ENCODE assay signal across 8 cellular contexts in genomic region chr19:45882652-45883585, GRCh38. TPM values are rescaled to one million over a fixed set of nuclear protein-coding genes. Genes with fewer than 3 reads are reported as not detected.
DNase-seq lines count a peak whose midpoint lies in the region; ATAC-seq and TF ChIP-seq lines count a peak whose summit lies in the region.

No MANE protein-coding gene starts in this region.

- peaks cover 35% of the 10 kb centered on the region for H3K4me1 ChIP-seq in testis

- no peak for ATAC-seq in HG02973 (IDR thresholded peaks at IDR 0.05; ENCODE audit: unreplicated experiment)

- peaks cover 4% of the 10 kb centered on the region for H3K36me3 Mint-ChIP-seq in activated naive CD4-positive, alpha-beta T cell treated with anti-CD3 and anti-CD28 coated beads, Interleukin-2, amount 10 ng/mL, durations not matched to agents 7 days and 5 days
- H3K36me3 Mint-ChIP-seq in osteocyte (ENCODE audit: unreplicated experiment) = peaks cover 5% of the 10 kb centered on the region

- peak overlapping the region; percentile 65 for H3K4me3 Mint-ChIP-seq in activated naive CD4-positive, alpha-beta T cell treated with anti-CD3 and anti-CD28 coated beads, Interleukin-2, amount 10 ng/mL, durations not matched to agents 7 days and 5 days
- peak overlapping the region; percentile 69 for H3K4me3 Mint-ChIP-seq in osteocyte (ENCODE audit: unreplicated experiment)

- H3K27ac Mint-ChIP-seq in activated naive CD4-positive, alpha-beta T cell treated with anti-CD3 and anti-CD28 coated beads, Interleukin-2, amount 10 ng/mL, durations not matched to agents 7 days and 5 days = peak overlapping the region; percentile 43
- H3K27ac Mint-ChIP-seq in osteocyte (ENCODE audit: unreplicated experiment) = peak overlapping the region; percentile 57

- H3K4me3 ChIP-seq in GM12864 (ENCODE audit: low read depth, low read length) (no peak overlapping the region), SK-N-MC (peak overlapping the region; percentile 82), testis (peak overlapping the region in 1 of 2 donors; percentile 18)

- TF ChIP-seq POLR2A in testis (IDR thresholded peaks at IDR 0.05) = no peak

- peaks cover 44% of the 10 kb centered on the region for H3K4me1 Mint-ChIP-seq in activated naive CD4-positive, alpha-beta T cell treated with anti-CD3 and anti-CD28 coated beads, Interleukin-2, amount 10 ng/mL, durations not matched to agents 7 days and 5 days
- peaks cover 27% of the 10 kb centered on the region for H3K4me1 Mint-ChIP-seq in osteocyte (ENCODE audit: unreplicated experiment)

- CTCF ChIA-PET in activated naive CD4-positive, alpha-beta T cell treated with anti-CD3 and anti-CD28 coated beads, Interleukin-2, amount 10 ng/mL, durations not matched to agents 7 days and 5 days (lab: Charles Lee) = interaction anchor here (1.1 to 5.3 kb wide), 8 partner anchors 12 to 135 kb away, joined by 4 to 58 read pairs (median 9); partner anchors contain the start of genes FOXA3, MYPOP, SIX5 and SYMPK

- H3K9me3 ChIP-seq in SK-N-MC (ENCODE audit: low read depth, low read length) = no peaks in the 10 kb centered on the region
- no peaks in the 10 kb centered on the region for H3K9me3 ChIP-seq in testis

- DNase-seq in GM12864 (ENCODE audit: low read depth) (peak; percentile 49), KG1 (lab: John Stamatoyannopoulos, UW) (peak; percentile 65), SK-N-MC (ENCODE audit: low read depth, low spot score) (peak; percentile 66), glomerular visceral epithelial cell (ENCODE audit: extremely low spot score) (peak; percentile 90), osteocyte (ENCODE audit: extremely low spot score, unreplicated experiment) (peak; percentile 94), testis (peak; percentile 89)
- peak; percentile 89 for DNase-seq in activated naive CD4-positive, alpha-beta T cell treated with anti-CD3 and anti-CD28 coated beads, Interleukin-2, amount 10 ng/mL, durations not matched to agents 7 days and 5 days

- no peaks in the 10 kb centered on the region for H3K9me3 Mint-ChIP-seq in activated naive CD4-positive, alpha-beta T cell treated with anti-CD3 and anti-CD28 coated beads, Interleukin-2, amount 10 ng/mL, durations not matched to agents 7 days and 5 days
- H3K9me3 Mint-ChIP-seq in osteocyte (ENCODE audit: unreplicated experiment) = no peaks in the 10 kb centered on the region

- no peaks in the 10 kb centered on the region for H3K36me3 ChIP-seq in SK-N-MC (ENCODE audit: insufficient read depth, low read length)
- H3K36me3 ChIP-seq in testis (ENCODE audit: low read depth, missing control alignments) = no peaks in the 10 kb centered on the region

- intact Hi-C loops in testis (cut with DNase I; ENCODE audit: low total_unique reads) = loop anchor here (10.0 kb wide), 1 partner anchor 108 kb away; no protein-coding TSS in a partner anchor

- TF ChIP-seq CTCF in GM12864 (IDR thresholded peaks at IDR 0.05; ENCODE audit: low read depth, low read length, missing control alignments) (peak; percentile 98), osteocyte (IDR thresholded peaks at IDR 0.05) (peak; percentile 96), testis (IDR thresholded peaks at IDR 0.05) (peak; percentile 71 to 82 (median 81))

- H3K27me3 Mint-ChIP-seq in activated naive CD4-positive, alpha-beta T cell treated with anti-CD3 and anti-CD28 coated beads, Interleukin-2, amount 10 ng/mL, durations not matched to agents 7 days and 5 days = peaks cover 20% of the 10 kb centered on the region
- H3K27me3 Mint-ChIP-seq in osteocyte (ENCODE audit: unreplicated experiment) = no peaks in the 10 kb centered on the region

- peak overlapping the region; percentile 55 for H3K9ac ChIP-seq in SK-N-MC (ENCODE audit: insufficient read length)

- 14 to 19% methylated on average over 16 to 45 of the region's 47 CpGs for WGBS in testis, 2 donors

- H3K27ac ChIP-seq in SK-N-MC (no peak overlapping the region), testis (no peak overlapping the region)

- H3K27me3 ChIP-seq in testis = no peaks in the 10 kb centered on the region

RNA-seq across cellular contexts. Expression of gene IRF2BP1, which starts 3.0 kb away (rescaled TPM):
- total RNA-seq in osteocyte (29.4 and 30.9 TPM in 2 replicates), testis (10 to 100 TPM; 36.0 to 48.3 TPM)
- 13.8 TPM for polyA plus RNA-seq in testis (ENCODE audit: insufficient read depth, low read depth, low replicate concordance)

RNA-seq across cellular contexts. Expression of gene FOXA3, which starts 18.8 kb away (rescaled TPM):
- total RNA-seq in osteocyte (not detected in 2 replicates), testis (1 to 10 TPM; 1.5 to 1.7 TPM)
- 1.7 TPM for polyA plus RNA-seq in testis (ENCODE audit: insufficient read depth, low read depth, low replicate concordance)

RNA-seq across cellular contexts. Expression of gene MYPOP, which starts 19.5 kb away (rescaled TPM):
- total RNA-seq in osteocyte (9.9 and 10.4 TPM in 2 replicates), testis (10 to 100 TPM in 1 of 2 donors, 1 to 10 TPM in 1; 9.4 to 11.1 TPM)
- polyA plus RNA-seq in testis (ENCODE audit: insufficient read depth, low read depth, low replicate concordance) = 9.5 TPM

RNA-seq across cellular contexts. Expression of gene SYMPK, which starts 20.0 kb away (rescaled TPM):
- total RNA-seq in osteocyte (67.2 and 72.1 TPM in 2 replicates), testis (100 to 1,000 TPM; 123 to 142 TPM)
- polyA plus RNA-seq in testis (ENCODE audit: insufficient read depth, low read depth, low replicate concordance) = 195 TPM

RNA-seq across cellular contexts. Expression of gene NANOS2, which starts 31.7 kb away (rescaled TPM):
- total RNA-seq in osteocyte = not detected in 2 replicates
- 1 to 10 TPM; 4.8 to 5.1 TPM for total RNA-seq in testis
- polyA plus RNA-seq in testis (ENCODE audit: insufficient read depth, low read depth, low replicate concordance) = 4.8 TPM
